In genomic region chr6:36114798-36115408, GRCh38 we compare ENCODE assay signal across 11 cellular contexts. TPM values are rescaled to one million over a fixed set of nuclear protein-coding genes. Genes with fewer than 3 reads are reported as not detected.
DNase-seq lines count a peak whose midpoint lies in the region; ATAC-seq and TF ChIP-seq lines count a peak whose summit lies in the region.
"Had no signal": no experiment of that assay in that cellular context is flagged by ENCODE, and none has a peak within 500 bp of the region (broad histone marks: within the 10 kb centered on the region; RNA-seq: fewer than 3 reads in every experiment).

No MANE protein-coding gene starts in this region.

- H3K27ac Mint-ChIP-seq in CD14-positive monocyte (peak overlapping the region; percentile 57 to 86 (median 73)), brain (peak overlapping the region in 3 of 5 experiments; percentile 49 to 66 (median 61))

- no peak for TF ChIP-seq CTCF in CD14-positive monocyte (IDR thresholded peaks at IDR 0.05)
- no peak for TF ChIP-seq CTCF in brain (conservative IDR thresholded peaks at IDR 0.05)

- H3K27me3 Mint-ChIP-seq in CD14-positive monocyte (ENCODE audit: low read depth in 3 of 3), result no peaks in the 10 kb centered on the region
- H3K27me3 Mint-ChIP-seq in brain, result no peaks in the 10 kb centered on the region

- H3K36me3 Mint-ChIP-seq in CD14-positive monocyte, result peaks cover 57 to 73% of the 10 kb centered on the region in 2 donors
- peaks cover 49% of the 10 kb centered on the region for H3K36me3 Mint-ChIP-seq in brain

- H3K4me3 Mint-ChIP-seq in CD14-positive monocyte, result no peak overlapping the region
- H3K4me3 Mint-ChIP-seq in brain, result no peak overlapping the region

- peak; percentile 9 for ATAC-seq in GM19468 (IDR thresholded peaks at IDR 0.05; ENCODE audit: extremely low read depth, unreplicated experiment)
- no peak for ATAC-seq in GM18909 (IDR thresholded peaks at IDR 0.05; ENCODE audit: poor library complexity, unreplicated experiment)

- intact Hi-C loops in CD14-positive monocyte (cut with micrococcal nuclease), result no loop called here

- H3K9me3 Mint-ChIP-seq in CD14-positive monocyte (peaks cover 0 to 2% (median 0%) of the 10 kb centered on the region in 7 donors), brain (no peaks in the 10 kb centered on the region)

- DNase-seq in CD14-positive monocyte (ENCODE audit: low spot score) (no peak), NOMO-1 treated with DMSO at 0.1 percent for 48 hours (lab: John Stamatoyannopoulos, UW; ENCODE audit: unreplicated experiment) (peak; percentile 89), inferior parietal cortex (ENCODE audit: extremely low spot score) (no peak), nucleus accumbens (lab: John Stamatoyannopoulos, UW) (no peak), NCI-H748 treated with DMSO at 0.1 percent for 48 hours (lab: John Stamatoyannopoulos, UW) (no peak)
- DNase-seq: activated CD4-positive, CD25-positive, alpha-beta regulatory T cell treated with anti-CD3 and anti-CD28 coated beads, Interleukin-2, amount 50 U/mL, for 72 hours; COR-L47; NCI-H82 had no signal

- H3K4me1 Mint-ChIP-seq in CD14-positive monocyte, result peaks cover 55% of the 10 kb centered on the region
- H3K4me1 Mint-ChIP-seq in brain, result peaks cover 54% of the 10 kb centered on the region

RNA-seq across cellular contexts. Expression of gene MAPK13, which starts 15.4 kb away (rescaled TPM):
- polyA plus RNA-seq in CD14-positive monocyte, result 1 to 10 TPM in 1 of 2 donors, under 1 TPM in 1; 0.88 to 2.4 TPM
- 40.2 TPM for polyA plus RNA-seq in brain (ENCODE audit: insufficient read depth, low read depth, low replicate concordance)

Comparison
In these comparisons a context has a peak if more than half of its experiments do, and no peak if none do; other contexts are left out.
1. RNA of gene MAPK13, which starts 15.4 kb away (polyA plus RNA-seq): 40.2 TPM in brain (single experiment); 0.88 to 2.4 TPM in CD14-positive monocyte; every median in the first group is over 10 times any median in the second.